ENCODE assay signal across 8 cellular contexts in the genomic region with DNA sequence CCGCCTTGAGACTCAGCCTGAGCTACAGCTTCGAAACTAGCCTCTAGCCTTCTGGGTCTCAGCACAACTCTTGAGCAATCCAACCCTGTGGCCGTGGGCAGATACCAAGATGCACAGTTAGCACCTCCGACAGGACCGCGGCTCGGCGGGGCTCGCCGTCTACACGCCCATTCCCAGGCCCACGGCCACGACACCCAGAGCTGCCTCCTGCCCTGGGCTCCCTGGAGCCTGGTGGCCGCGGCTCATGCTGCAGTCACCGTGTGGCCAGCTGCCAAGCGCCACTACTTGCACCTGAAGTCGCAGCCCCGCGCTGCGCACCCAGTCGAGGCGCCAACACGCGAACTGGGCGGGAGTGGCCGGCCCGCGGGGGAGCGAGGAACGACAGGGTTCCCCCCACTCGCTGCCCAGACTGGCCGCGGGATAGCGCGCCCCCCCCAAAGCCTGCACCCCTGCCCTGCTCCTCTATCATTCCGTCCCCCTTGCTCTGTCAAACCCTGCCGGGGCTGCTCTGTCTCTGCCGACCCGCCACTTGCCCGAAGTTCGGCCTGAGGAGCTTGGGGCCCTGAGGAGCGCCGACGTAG. TPM values are rescaled to one million over a fixed set of nuclear protein-coding genes. Genes with fewer than 3 reads are reported as not detected.
A peak's percentile ranks its signal among the peaks of the same experiment; 100 is the strongest.
DNase-seq lines count a peak whose midpoint lies in the region; ATAC-seq, FAIRE-seq and TF ChIP-seq lines count a peak whose summit lies in the region.

No MANE protein-coding gene starts in this region.

- CTCF ChIA-PET in A673 (lab: Charles Lee), result interaction anchor here (0.6 to 0.9 kb wide), 3 partner anchors 84 to 177 kb away, joined by 3 to 4 read pairs (median 3); a partner anchor contains a TSS
- CTCF ChIA-PET in H1 (lab: Charles Lee; ENCODE audit: partially characterized antibody), result interaction anchor here (0.8 to 2.1 kb wide), 7 partner anchors 10 to 168 kb away, joined by 3 to 8 read pairs (median 3); no protein-coding TSS in a partner anchor

- H3K79me1 ChIP-seq in H1 (ENCODE audit: low read depth, low read length), result 0 out of 2 replicates have a peak, but pooled peaks cover 2% of the 10 kb centered on the region

- ATAC-seq in mucosa of descending colon, result peak; percentile 24

- peaks cover 0 to 5% of the 10 kb centered on the region in 2 experiments for H4K20me1 ChIP-seq in H1 (replicated peaks in 1 of 2; ENCODE audit: control insufficient read depth in 1 of 2, insufficient read depth in 2 of 2, low read length in 2 of 2)

- H3K4me3 Mint-ChIP-seq in IgD-negative memory B cell, result peak overlapping the region; percentile 84 to 99 (median 96)

- peak overlapping the region; percentile 86 for H3K27ac ChIP-seq in A673 (ENCODE audit: low read depth, low read length, poor library complexity, severe bottlenecking)
- no peak overlapping the region for H3K27ac ChIP-seq in H1 (ENCODE audit: low read depth, low read length)
- peak overlapping the region; percentile 42 to 78 (median 73) for H3K27ac ChIP-seq in thyroid gland

- no peak overlapping the region for H2BK12ac ChIP-seq in H1 (ENCODE audit: low read depth, low read length)

- peaks cover 2% of the 10 kb centered on the region for H3K36me3 Mint-ChIP-seq in IgD-negative memory B cell

- peak overlapping the region; percentile 57 to 98 (median 95) for H3K27ac Mint-ChIP-seq in IgD-negative memory B cell

- H3K23me2 ChIP-seq in H1 (ENCODE audit: low read depth, low read length), result peaks cover 13% of the 10 kb centered on the region

- H3K4me3 ChIP-seq in A673 (ENCODE audit: low read depth, low read length, poor library complexity, severe bottlenecking) (peak overlapping the region; percentile 98), H1 (ENCODE audit: extremely low read depth in 1 of 4, insufficient read depth in 2 of 4, low read depth in 3 of 4, low read length in 4 of 4) (peak overlapping the region; percentile 87 to 92 (median 90)), mucosa of descending colon (peak overlapping the region; percentile 40), thyroid gland (replicated peaks in 1 of 3) (peak overlapping the region; percentile 8 to 89 (median 56))

- H2AK5ac ChIP-seq in H1 (ENCODE audit: low read depth, low read length), result no peak overlapping the region

- peak; percentile 23 for DNase-seq in A673 (ENCODE audit: low spot score)
- peak; percentile 51 for DNase-seq in UCSD-AML1 (lab: John Stamatoyannopoulos, UW; ENCODE audit: unreplicated experiment)
- DNase-seq in H1 (ENCODE audit: low read depth in 1 of 2, low spot score in 2 of 2), result no peak
- DNase-seq in mucosa of descending colon, result peak; percentile 54 to 80 (median 75)
- DNase-seq in thyroid gland, result peak; percentile 61 to 63
- DNase-seq in HPDE6-E6E7 (ENCODE audit: extremely low spot score), result no peak

- no peaks in the 10 kb centered on the region for H3K27me3 Mint-ChIP-seq in IgD-negative memory B cell

- TF ChIP-seq POLR2A in H1 (IDR thresholded peaks at IDR 0.05; ENCODE audit: control extremely low read depth in 1 of 2, low read depth in 2 of 2, low read length in 2 of 2), result no peak
- no peak for TF ChIP-seq POLR2A in thyroid gland (IDR thresholded peaks at IDR 0.05)

- no peak overlapping the region for H4K5ac ChIP-seq in H1 (ENCODE audit: insufficient read length, low read depth, low read length)

- peak overlapping the region in 3 of 4 experiments; percentile 20 to 56 (median 31); a peak in 4 of 7 replicates for H3K9ac ChIP-seq in H1 (replicated peaks in 1 of 4; ENCODE audit: extremely low read depth in 1 of 4, low read depth in 3 of 4, low read length in 3 of 4)

- no peak for TF ChIP-seq EP300 in H1 (IDR thresholded peaks at IDR 0.05; ENCODE audit: borderline replicate concordance in 1 of 2, low read depth in 2 of 2, low read length in 2 of 2)

- peak overlapping the region; percentile 79 to 90 for H3K4me2 ChIP-seq in H1 (ENCODE audit: insufficient read depth in 1 of 2, low read depth in 2 of 2, low read length in 2 of 2)

- H3K4ac ChIP-seq in H1 (replicated peaks; ENCODE audit: insufficient read length, low read depth, low read length), result no peak overlapping the region

- H3K79me2 ChIP-seq in H1 (ENCODE audit: control insufficient read depth in 1 of 2, insufficient read depth in 2 of 2, low read length in 2 of 2), result peaks cover 0 to 22% of the 10 kb centered on the region in 2 experiments; a peak in 2 of 4 replicates

- no peak for TF ChIP-seq RAD21 in H1 (IDR thresholded peaks at IDR 0.05 in 1 of 2, conservative IDR thresholded peaks at IDR 0.05 in 1 of 2; ENCODE audit: low read depth in 2 of 2, low read length in 2 of 2)

- no peak overlapping the region for H3K14ac ChIP-seq in H1 (ENCODE audit: insufficient read length)

- no peak overlapping the region for H2BK120ac ChIP-seq in H1 (replicated peaks; ENCODE audit: low read depth, low read length)

- no peak overlapping the region for H3K23ac ChIP-seq in H1 (ENCODE audit: insufficient read length)

- H4K8ac ChIP-seq in H1 (ENCODE audit: extremely low read depth, insufficient read depth, low read length), result no peak overlapping the region

- H3K56ac ChIP-seq in H1 (replicated peaks; ENCODE audit: insufficient read length, low read depth, low read length), result peak overlapping the region; percentile 10

- no peaks in the 10 kb centered on the region for H3K9me3 Mint-ChIP-seq in IgD-negative memory B cell

- H2BK20ac ChIP-seq in H1 (ENCODE audit: low read length), result no peak overlapping the region

- H3K36me3 ChIP-seq in A673 (ENCODE audit: insufficient read depth, low read length, poor library complexity, severe bottlenecking), result peaks cover 24% of the 10 kb centered on the region
- peaks cover under 1 to 20% (median 12%) of the 10 kb centered on the region in 4 experiments; a peak in 6 of 8 replicates for H3K36me3 ChIP-seq in H1 (ENCODE audit: control insufficient read depth in 2 of 4, insufficient read depth in 4 of 4, low read length in 3 of 4)
- H3K36me3 ChIP-seq in mucosa of descending colon (ENCODE audit: low read depth), result no peaks in the 10 kb centered on the region
- H3K36me3 ChIP-seq in thyroid gland, result peaks cover 0 to 2% of the 10 kb centered on the region in 2 donors

- no peak overlapping the region for H4K91ac ChIP-seq in H1 (replicated peaks; ENCODE audit: insufficient read length, low read length)

- H3K9me3 ChIP-seq in A673 (ENCODE audit: low read depth, low read length, poor library complexity, severe bottlenecking), result no peaks in the 10 kb centered on the region
- no peaks in the 10 kb centered on the region for H3K9me3 ChIP-seq in H1 (ENCODE audit: insufficient read depth in 2 of 2, low read depth in 1 of 2, low read length in 1 of 2)
- no peaks in the 10 kb centered on the region for H3K9me3 ChIP-seq in mucosa of descending colon
- no peaks in the 10 kb centered on the region for H3K9me3 ChIP-seq in thyroid gland

- H3K4me1 ChIP-seq in A673 (ENCODE audit: insufficient read depth, low read length, poor library complexity, severe bottlenecking) (peaks cover 16% of the 10 kb centered on the region), H1 (replicated peaks in 1 of 4; ENCODE audit: control insufficient read depth in 3 of 4, insufficient read depth in 4 of 4, low read length in 3 of 4) (peaks cover 0 to 13% (median 9%) of the 10 kb centered on the region in 4 experiments; a peak in 6 of 7 replicates), mucosa of descending colon (ENCODE audit: low read depth) (peaks cover 19% of the 10 kb centered on the region), thyroid gland (peaks cover 18 to 26% of the 10 kb centered on the region in 2 donors)

- H2AFZ ChIP-seq in H1 (ENCODE audit: low read length), result peak overlapping the region; percentile 18; the same call in 1 of the 2 replicates

- TF ChIP-seq CTCF in A673 (conservative IDR thresholded peaks at IDR 0.05; ENCODE audit: low read depth, low read length) (no peak), GM12873 (IDR thresholded peaks at IDR 0.05; ENCODE audit: insufficient read depth, low read depth, low read length, missing control alignments) (peak; percentile 4), H1 (IDR thresholded peaks at IDR 0.05; ENCODE audit: control extremely low read depth in 1 of 3, insufficient read depth in 1 of 3, low read depth in 1 of 3, low read length in 3 of 3) (no peak), mucosa of descending colon (IDR thresholded peaks at IDR 0.05) (no peak), thyroid gland (IDR thresholded peaks at IDR 0.05) (no peak)

- H3K27me3 ChIP-seq in A673 (replicated peaks; ENCODE audit: insufficient read depth, low read depth, low read length, poor library complexity) (no peaks in the 10 kb centered on the region), H1 (replicated peaks in 1 of 4; ENCODE audit: control insufficient read depth in 3 of 4, extremely low read depth in 1 of 4, insufficient read depth in 3 of 4, low read length in 3 of 4) (peaks cover 0 to 1% (median 0%) of the 10 kb centered on the region in 4 experiments; a peak in 1 of 7 replicates), thyroid gland (no peaks in the 10 kb centered on the region)

- H3K18ac ChIP-seq in H1 (ENCODE audit: extremely low read depth, low read length), result no peak overlapping the region; the same call in 1 of the 2 replicates

- no peak for FAIRE-seq in H1 (lab: Jason Lieb, UNC)

- no peak overlapping the region for H2BK5ac ChIP-seq in H1 (ENCODE audit: low read depth, low read length)

- WGBS in H1 (ENCODE audit: extremely low coverage in 1 of 2, insufficient coverage in 1 of 2, insufficient read length in 1 of 2, insufficient replicate concordance in 2 of 2, low coverage in 1 of 2, low lambda C conversion rate in 2 of 2, missing lambda C conversion rate in 1 of 2), 2 experiments, result 10% methylated on average over 41 of the region's 45 CpGs; no CpG with 5 or more reads in 1 of the 2 experiments
- 0 to 7% methylated on average over 5 to 10 of the region's 45 CpGs for WGBS in thyroid gland, 2 donors

- BruUV-seq in A673 (replicated peaks; lab: Mats Ljungman, UMichigan), result no TSS peak

- no peak overlapping the region for H2BK15ac ChIP-seq in H1 (ENCODE audit: low read length)

- intact Hi-C loops in A673 (cut with micrococcal nuclease; ENCODE audit: unreplicated experiment), result loop anchor here (10.0 kb wide), 2 partner anchors 113 to 323 kb away; a partner anchor contains a TSS
- intact Hi-C loops in mucosa of descending colon (cut with DNase I, micrococcal nuclease), result no loop called here
- intact Hi-C loops in thyroid gland (cut with DNase I), result loop anchor here (10.0 kb wide), 2 partner anchors 113 to 137 kb away; a partner anchor contains a TSS

- POLR2A ChIA-PET in A673 (lab: Charles Lee; ENCODE audit: low non-redundant PET) (interaction anchor here (0.6 to 0.7 kb wide), 3 partner anchors 104 to 401 kb away, joined by 3 to 15 read pairs (median 5); no protein-coding TSS in a partner anchor), H1 (lab: Charles Lee; ENCODE audit: partially characterized antibody) (interaction anchor here (0.7 to 2.9 kb wide), 14 partner anchors 9 to 381 kb away, joined by 3 to 10 read pairs (median 5); a partner anchor contains a TSS)

- peaks cover 20 to 33% (median 28%) of the 10 kb centered on the region in 3 donors for H3K4me1 Mint-ChIP-seq in IgD-negative memory B cell

RNA-seq across cellular contexts. Expression of a gene that starts 0.7 kb away (rescaled TPM):
- total RNA-seq in A673 (2021), result 64.7 and 67.4 TPM in 2 replicates
- polyA plus RNA-seq in IgD-negative memory B cell, result 1.4 TPM
- 41.6 and 43.9 TPM in 2 replicates for total RNA-seq in H1 (2021; fragmentation: NEBNext Ultra II Directional; extraction: Animal tissue kit (Norgen Biotek cat#: 25700))
- polyA plus RNA-seq in H1 (2011; rRNA removed), result 37.8 and 46.2 TPM in 2 replicates
- polyA plus RNA-seq in H1 (2011; cell fraction: cytosol; rRNA removed), result 50.5 TPM
- polyA plus RNA-seq in H1 (2011; cell fraction: nucleus; rRNA removed), result 38.4 TPM
- polyA plus RNA-seq in H1 (2012, experiment 1 of 2), result 38.3 to 43.7 TPM (median 41.6 TPM) in 4 replicates
- polyA plus RNA-seq in H1 (2012, experiment 2 of 2), result 44.5 TPM
- 28.7 TPM for polyA plus RNA-seq in H1 (2013, experiment 1 of 2)
- polyA plus RNA-seq in H1 (2013, experiment 2 of 2), result 30.0 TPM
- 44.2 and 53.1 TPM in 2 replicates for polyA minus RNA-seq in H1 (2011; rRNA and poly(A)+ RNA removed)
- polyA minus RNA-seq in H1 (2011; cell fraction: cytosol; rRNA and poly(A)+ RNA removed), result 25.8 TPM
- polyA minus RNA-seq in H1 (2011; cell fraction: nucleus; rRNA and poly(A)+ RNA removed), result 17.8 TPM
- 10 to 100 TPM in 2 of 3 donors, 1 to 10 TPM in 1; 3.8 to 16.8 (median 10.1) TPM for total RNA-seq in mucosa of descending colon
- 1 to 10 TPM in 2 of 4 donors, under 1 TPM in 2; 0.33 to 1.2 (median 0.81) TPM for total RNA-seq in thyroid gland

RNA-seq across cellular contexts. Expression of a gene that starts 56.9 kb away (rescaled TPM):
- not detected in 2 replicates for total RNA-seq in A673 (2021)
- polyA plus RNA-seq in IgD-negative memory B cell, result not detected
- 0.21 TPM in 1 of 2 replicates, not detected in the other for total RNA-seq in H1 (2021; fragmentation: NEBNext Ultra II Directional; extraction: Animal tissue kit (Norgen Biotek cat#: 25700))
- polyA plus RNA-seq in H1 (2011; rRNA removed), result 0.28 and 0.39 TPM in 2 replicates
- 0.25 TPM for polyA plus RNA-seq in H1 (2011; cell fraction: cytosol; rRNA removed)
- polyA plus RNA-seq in H1 (2011; cell fraction: nucleus; rRNA removed), result 0.23 TPM
- polyA plus RNA-seq in H1 (2012, experiment 1 of 2), result 0.41 to 0.64 TPM (median 0.55 TPM) in 4 replicates
- polyA plus RNA-seq in H1 (2012, experiment 2 of 2), result 0.25 TPM
- polyA plus RNA-seq in H1 (2013, experiment 1 of 2), result 0.08 TPM
- 0.04 TPM for polyA plus RNA-seq in H1 (2013, experiment 2 of 2)
- 0.44 and 0.59 TPM in 2 replicates for polyA minus RNA-seq in H1 (2011; rRNA and poly(A)+ RNA removed)
- polyA minus RNA-seq in H1 (2011; cell fraction: cytosol; rRNA and poly(A)+ RNA removed), result not detected
- polyA minus RNA-seq in H1 (2011; cell fraction: nucleus; rRNA and poly(A)+ RNA removed), result not detected
- 1 to 10 TPM in 1 of 3 donors, under 1 TPM in 2; 0.12 to 1.7 (median 0.53) TPM for total RNA-seq in mucosa of descending colon
- total RNA-seq in thyroid gland, result under 1 TPM in 1 of 4 donors, not detected in 3; 0.44 TPM

Comparison
In these comparisons a context has a peak if more than half of its experiments do, and no peak if none do; other contexts are left out.
1. DNase-seq: peak in A673 (single experiment), UCSD-AML1 (single experiment), mucosa of descending colon (3 of 3) and thyroid gland (2 of 2); none in H1 (0 of 2) and HPDE6-E6E7 (single experiment).
2. H3K4me3 ChIP-seq: peak in every context shown above with its lines; median percentile 98 in A673; 90 in H1; 56 in thyroid gland; 40 in mucosa of descending colon.
3. intact Hi-C loops: an anchor here in A673 (10.0 kb wide) and thyroid gland (10.0 kb wide); none called in mucosa of descending colon.